In the genomic region with DNA sequence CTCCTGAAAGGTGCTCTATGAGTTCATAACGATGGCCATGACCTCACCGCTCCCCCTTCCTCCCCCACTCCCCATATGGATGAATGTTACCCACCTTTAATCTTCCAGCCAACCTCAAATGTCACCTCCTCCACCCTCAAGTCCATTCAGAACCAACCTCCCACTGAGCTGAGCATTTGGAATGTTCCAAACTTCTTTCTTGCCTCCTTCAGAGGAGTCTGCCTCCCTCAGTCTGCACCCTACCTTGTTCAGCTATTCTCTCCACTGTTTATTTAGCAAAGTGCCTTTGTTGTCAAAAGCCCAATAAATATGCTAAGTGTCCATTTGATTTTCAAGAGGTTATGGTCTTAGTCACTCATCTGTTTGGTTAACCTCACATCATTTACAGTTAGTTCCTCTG, we compare ENCODE assay signal across 24 cellular contexts. TPM values are rescaled to one million over a fixed set of nuclear protein-coding genes. Genes with fewer than 3 reads are reported as not detected.
A peak's percentile ranks its signal among the peaks of the same experiment; 100 is the strongest.
DNase-seq lines count a peak whose midpoint lies in the region; ATAC-seq and TF ChIP-seq lines count a peak whose summit lies in the region.
"Had no signal": no experiment of that assay in that cellular context is flagged by ENCODE, and none has a peak within 500 bp of the region (broad histone marks: within the 10 kb centered on the region; RNA-seq: fewer than 3 reads in every experiment).

No MANE protein-coding gene starts in this region.

- no peaks in the 10 kb centered on the region for H3K9me3 Mint-ChIP-seq in stimulated activated naive CD8-positive, alpha-beta T cell treated with anti-CD3 and anti-CD28 coated beads, Interleukin-15, amount 100 ng/mL, for 72 hours
- H3K9me3 Mint-ChIP-seq: activated CD4-positive, alpha-beta memory T cell treated with anti-CD3 and anti-CD28 coated beads for 36 hours; effector memory CD8-positive, alpha-beta T cell; IgD-negative memory B cell; memory B cell had no signal

- TF ChIP-seq CTCF in LNCaP clone FGC (IDR thresholded peaks at IDR 0.05; ENCODE audit: control insufficient read depth, extremely low read depth, insufficient read depth) (no peak), lower leg skin (IDR thresholded peaks at IDR 0.05) (no peak)

- 78 to 94% methylated on average over 2 of the region's 2 CpGs for WGBS in lower leg skin, 2 donors

- no peak overlapping the region for H3K4me3 Mint-ChIP-seq in stimulated activated naive CD8-positive, alpha-beta T cell treated with anti-CD3 and anti-CD28 coated beads, Interleukin-15, amount 100 ng/mL, for 72 hours
- H3K4me3 Mint-ChIP-seq: activated CD4-positive, alpha-beta memory T cell treated with anti-CD3 and anti-CD28 coated beads for 36 hours; effector memory CD8-positive, alpha-beta T cell; IgD-negative memory B cell; memory B cell had no signal

- peaks cover 18% of the 10 kb centered on the region for H3K4me1 Mint-ChIP-seq in stimulated activated naive CD8-positive, alpha-beta T cell treated with anti-CD3 and anti-CD28 coated beads, Interleukin-15, amount 100 ng/mL, for 72 hours
- H3K4me1 Mint-ChIP-seq: IgD-negative memory B cell, memory B cell had no signal

- DNase-seq in NCI-H748 (lab: John Stamatoyannopoulos, UW; ENCODE audit: unreplicated experiment) (peak; percentile 10), NCI-H748 treated with DMSO at 0.1 percent for 48 hours (lab: John Stamatoyannopoulos, UW) (no peak), LNCaP clone FGC (ENCODE audit: low read depth) (peak; percentile 38), astrocyte of the hippocampus (ENCODE audit: low read depth, low spot score) (peak; percentile 70), lower leg skin (ENCODE audit: low spot score in 2 of 2) (no peak)
- no peak for DNase-seq in stimulated activated naive CD8-positive, alpha-beta T cell treated with anti-CD3 and anti-CD28 coated beads, Interleukin-15, amount 100 ng/mL, for 72 hours
- DNase-seq: activated CD4-positive, alpha-beta memory T cell treated with anti-CD3 and anti-CD28 coated beads for 36 hours; activated naive CD4-positive, alpha-beta T cell; amniotic stem cell; Caco-2; effector memory CD8-positive, alpha-beta T cell; foreskin melanocyte; NCI-H1105 treated with DMSO at 0.1 percent for 48 hours; NCI-H2171 treated with DMSO at 0.1 percent for 48 hours; psoas muscle; SHP77; SW 1271; transverse colon had no signal

- peaks cover 33% of the 10 kb centered on the region for H3K27me3 Mint-ChIP-seq in stimulated activated naive CD8-positive, alpha-beta T cell treated with anti-CD3 and anti-CD28 coated beads, Interleukin-15, amount 100 ng/mL, for 72 hours
- H3K27me3 Mint-ChIP-seq: activated CD4-positive, alpha-beta memory T cell treated with anti-CD3 and anti-CD28 coated beads for 36 hours had no signal

- peak; percentile 21 for ATAC-seq in stimulated activated naive CD8-positive, alpha-beta T cell treated with anti-CD3 and anti-CD28 coated beads, Interleukin-15, amount 100 ng/mL, for 72 hours
- no peak for ATAC-seq in HG03442 (IDR thresholded peaks at IDR 0.05; ENCODE audit: unreplicated experiment)
- no peak for ATAC-seq in HG03108 (IDR thresholded peaks at IDR 0.05; ENCODE audit: unreplicated experiment)
- ATAC-seq: effector memory CD8-positive, alpha-beta T cell; psoas muscle had no signal

- H3K4me3 ChIP-seq in LNCaP clone FGC (ENCODE audit: low read depth, low read length) (no peak overlapping the region), lower leg skin (ENCODE audit: low read depth, poor library complexity, severe bottlenecking) (no peak overlapping the region)
- H3K4me3 ChIP-seq: coronary artery, PC-9, psoas muscle, transverse colon had no signal

- no peak for TF ChIP-seq POLR2A in lower leg skin (IDR thresholded peaks at IDR 0.05)

- no peak overlapping the region for H3K27ac Mint-ChIP-seq in stimulated activated naive CD8-positive, alpha-beta T cell treated with anti-CD3 and anti-CD28 coated beads, Interleukin-15, amount 100 ng/mL, for 72 hours
- H3K27ac Mint-ChIP-seq: activated CD4-positive, alpha-beta memory T cell treated with anti-CD3 and anti-CD28 coated beads for 36 hours; IgD-negative memory B cell; memory B cell had no signal

- intact Hi-C loops in lower leg skin (cut with DNase I; ENCODE audit: low total_unique reads) = no loop called here

RNA-seq across cellular contexts. Expression of gene MTPAP, which starts 22.9 kb away (rescaled TPM):
- total RNA-seq in lower leg skin = 10 to 100 TPM in 3 of 4 donors, 1 to 10 TPM in 1; 9.3 to 22.8 (median 16.8) TPM

Comparison
In these comparisons a context has a peak if more than half of its experiments do, and no peak if none do; other contexts are left out.
1. DNase-seq: peak in NCI-H748 (single experiment), LNCaP clone FGC (single experiment) and astrocyte of the hippocampus (single experiment); none in NCI-H748 treated with DMSO at 0.1 percent for 48 hours (single experiment), stimulated activated naive CD8-positive, alpha-beta T cell treated with anti-CD3 and anti-CD28 coated beads, Interleukin-15, amount 100 ng/mL, for 72 hours (0 of 2) and lower leg skin (0 of 2).